8 cellular contexts compared by ENCODE assay signal in genomic region chr18:13610517-13610916, GRCh38.
DNase-seq lines count a peak whose midpoint lies in the region; ATAC-seq and TF ChIP-seq lines count a peak whose summit lies in the region.
"Had no signal": no experiment of that assay in that cellular context is flagged by ENCODE, and none has a peak within 500 bp of the region (broad histone marks: within the 10 kb centered on the region; RNA-seq: fewer than 3 reads in every experiment).

No MANE protein-coding gene starts in this region.

- TF ChIP-seq EP300 in esophagus muscularis mucosa (IDR thresholded peaks at IDR 0.05): no peak

- H3K4me1 Mint-ChIP-seq in GM23338: peaks cover 17% of the 10 kb centered on the region
- H3K4me1 Mint-ChIP-seq in stimulated activated effector memory CD8-positive, alpha-beta T cell treated with anti-CD3 and anti-CD28 coated beads, Interleukin-12 subunit alpha, Interleukin-12 subunit beta, amount 100 ng/mL, for 72 hours: peaks cover 76% of the 10 kb centered on the region

- no peaks in the 10 kb centered on the region for H3K36me3 Mint-ChIP-seq in GM23338 (ENCODE audit: low read depth)
- peaks cover 45% of the 10 kb centered on the region for H3K36me3 Mint-ChIP-seq in stimulated activated effector memory CD8-positive, alpha-beta T cell treated with anti-CD3 and anti-CD28 coated beads, Interleukin-12 subunit alpha, Interleukin-12 subunit beta, amount 100 ng/mL, for 72 hours

- no peak overlapping the region for H3K4me2 ChIP-seq in GM23338

- TF ChIP-seq POLR2A in esophagus muscularis mucosa (IDR thresholded peaks at IDR 0.05; ENCODE audit: low read depth): no peak

- H3K27ac ChIP-seq in GM23338 (ENCODE audit: low read depth) (no peak overlapping the region), esophagus muscularis mucosa (replicated peaks in 1 of 4) (peak overlapping the region; percentile 79 to 82 (median 81))

- no peaks in the 10 kb centered on the region for H3K9me3 Mint-ChIP-seq in GM23338
- H3K9me3 Mint-ChIP-seq in stimulated activated effector memory CD8-positive, alpha-beta T cell treated with anti-CD3 and anti-CD28 coated beads, Interleukin-12 subunit alpha, Interleukin-12 subunit beta, amount 100 ng/mL, for 72 hours: no peaks in the 10 kb centered on the region

- H3K4me1 ChIP-seq in GM23338 (ENCODE audit: insufficient read depth): peaks cover 11% of the 10 kb centered on the region
- peaks cover 51 to 62% (median 56%) of the 10 kb centered on the region in 4 donors for H3K4me1 ChIP-seq in esophagus muscularis mucosa

- no peak overlapping the region for H3K4me3 Mint-ChIP-seq in GM23338
- peak overlapping the region; percentile 88 for H3K4me3 Mint-ChIP-seq in stimulated activated effector memory CD8-positive, alpha-beta T cell treated with anti-CD3 and anti-CD28 coated beads, Interleukin-12 subunit alpha, Interleukin-12 subunit beta, amount 100 ng/mL, for 72 hours

- H3K9me2 ChIP-seq in GM23338 (ENCODE audit: insufficient read depth): no peaks in the 10 kb centered on the region

- no peaks in the 10 kb centered on the region for H3F3A ChIP-seq in GM23338 (replicated peaks; ENCODE audit: low read depth)

- H3K27me3 Mint-ChIP-seq in GM23338 (ENCODE audit: insufficient read depth, low read depth, poor library complexity): peaks cover 35% of the 10 kb centered on the region

- 35% methylated on average over 4 of the region's 9 CpGs for WGBS in esophagus muscularis mucosa

- no peaks in the 10 kb centered on the region for H3K36me3 ChIP-seq in GM23338 (ENCODE audit: insufficient read depth)
- no peaks in the 10 kb centered on the region for H3K36me3 ChIP-seq in esophagus muscularis mucosa

- H3K79me2 ChIP-seq in GM23338 (replicated peaks; ENCODE audit: insufficient read depth): no peaks in the 10 kb centered on the region

- H3K27me3 ChIP-seq in GM23338 (ENCODE audit: insufficient read depth) (no peaks in the 10 kb centered on the region; the same call in 1 of the 2 replicates), esophagus muscularis mucosa (no peaks in the 10 kb centered on the region)

- H3K9me3 ChIP-seq in esophagus muscularis mucosa: no peaks in the 10 kb centered on the region

- ATAC-seq in GM23338: peak; percentile 16; the same call in 1 of the 3 replicates
- ATAC-seq in stimulated activated effector memory CD8-positive, alpha-beta T cell treated with anti-CD3 and anti-CD28 coated beads, Interleukin-12 subunit alpha, Interleukin-12 subunit beta, amount 100 ng/mL, for 72 hours: no peak
- ATAC-seq in GM21737 (IDR thresholded peaks at IDR 0.05; ENCODE audit: unreplicated experiment): no peak
- no peak for ATAC-seq in HG02870 (IDR thresholded peaks at IDR 0.05; ENCODE audit: unreplicated experiment)

- H3K4me3 ChIP-seq in GM23338 (no peak overlapping the region), esophagus muscularis mucosa (peak overlapping the region; percentile 49 to 62 (median 56))
- H3K4me3 ChIP-seq: lung had no signal

- no peak overlapping the region for H3K27ac Mint-ChIP-seq in GM23338
- H3K27ac Mint-ChIP-seq in stimulated activated effector memory CD8-positive, alpha-beta T cell treated with anti-CD3 and anti-CD28 coated beads, Interleukin-12 subunit alpha, Interleukin-12 subunit beta, amount 100 ng/mL, for 72 hours: peak overlapping the region; percentile 97

- DNase-seq in GM23338 (ENCODE audit: low spot score) (no peak), NCI-H69 (lab: John Stamatoyannopoulos, UW) (peak; percentile 26), esophagus muscularis mucosa (ENCODE audit: extremely low spot score) (peak; percentile 86), activated gamma-delta T cell (lab: John Stamatoyannopoulos, UW) (no peak)
- peak in 1 of 2 donors; percentile 49 for DNase-seq in stimulated activated effector memory CD8-positive, alpha-beta T cell treated with anti-CD3 and anti-CD28 coated beads, Interleukin-12 subunit alpha, Interleukin-12 subunit beta, amount 100 ng/mL, for 72 hours (ENCODE audit: low spot score in 2 of 2)

- no peak overlapping the region for H2AFZ ChIP-seq in GM23338

- H4K20me1 ChIP-seq in GM23338 (replicated peaks; ENCODE audit: insufficient read depth): no peaks in the 10 kb centered on the region

- intact Hi-C loops in esophagus muscularis mucosa (cut with DNase I): no loop called here

- TF ChIP-seq CTCF in GM23338 (conservative IDR thresholded peaks at IDR 0.05; ENCODE audit: low read depth in 2 of 2) (no peak), esophagus muscularis mucosa (IDR thresholded peaks at IDR 0.05) (no peak)

TF ChIP-seq in GM23338, 12 proteins besides CTCF, POLR2A, EP300 and RAD21 (continues in another document):
- no peak for TF ChIP-seq CREB1 (CRISPR knock-in tag; IDR thresholded peaks at IDR 0.05; ENCODE audit: low read depth)
- TF ChIP-seq ETS1 (IDR thresholded peaks at IDR 0.05): no peak
- TF ChIP-seq REST (IDR thresholded peaks at IDR 0.05; ENCODE audit: unreplicated experiment): no peak
- TF ChIP-seq ZNF331 (CRISPR knock-in tag; IDR thresholded peaks at IDR 0.05; ENCODE audit: low read depth): no peak
- TF ChIP-seq STAT1 (IDR thresholded peaks at IDR 0.05; ENCODE audit: unreplicated experiment): no peak
- TF ChIP-seq NANOG (IDR thresholded peaks at IDR 0.05; ENCODE audit: borderline replicate concordance): no peak

Comparison
In these comparisons a context has a peak if more than half of its experiments do, and no peak if none do; other contexts are left out.
1. DNase-seq: peak in NCI-H69 (single experiment) and esophagus muscularis mucosa (single experiment); none in GM23338 (single experiment) and activated gamma-delta T cell (single experiment).